Comparison of ENCODE assay signal across 1 cellular context in genomic region chrX:137428251-137428661, GRCh38.
TF ChIP-seq lines count a peak whose summit lies in the region.

No MANE protein-coding gene starts in this region.

TF ChIP-seq in H1, 55 proteins besides CTCF, POLR2A, EP300 and RAD21 (continued from another document):
- TF ChIP-seq ATF2 (IDR thresholded peaks at IDR 0.05; ENCODE audit: low read length) (no peak), YY1 (IDR thresholded peaks at IDR 0.05; ENCODE audit: low read depth, low read length) (no peak)
TF ChIP-seq in H1: peak in this region for 1.
